34 cellular contexts compared by ENCODE assay signal in genomic region chr4:186299291-186299690, GRCh38. TPM values are rescaled to one million over a fixed set of nuclear protein-coding genes. Genes with fewer than 3 reads are reported as not detected.
"Had no signal": no experiment of that assay in that cellular context is flagged by ENCODE, and none has a peak within 500 bp of the region (broad histone marks: within the 10 kb centered on the region; RNA-seq: fewer than 3 reads in every experiment).

No MANE protein-coding gene starts in this region.

- H3K27me3 ChIP-seq: ascending aorta had no signal

- DNase-seq: activated CD4-positive, alpha-beta memory T cell treated with anti-CD3 and anti-CD28 coated beads, Interleukin-2, amount 10 ng/mL, durations not matched to agents 7 days and 5 days; activated CD4-positive, alpha-beta T cell treated with anti-CD3 and anti-CD28 coated beads for 1 hour; activated CD4-positive, alpha-beta T cell treated with anti-CD3 and anti-CD28 coated beads for 36 hours; activated CD4-positive, alpha-beta T cell treated with anti-CD3 and anti-CD28 coated beads for 48 hours; activated CD4-positive, alpha-beta T cell treated with anti-CD3 and anti-CD28 coated beads, Interleukin-2, amount 10 ng/mL, durations not matched to agents 7 days and 5 days; activated CD4-positive, alpha-beta T cell treated with anti-CD3 and anti-CD28 coated beads, Interleukin-2, amount 50 U/mL, for 48 hours; activated CD4-positive, CD25-positive, alpha-beta regulatory T cell; activated CD8-positive, alpha-beta memory T cell treated with anti-CD3 and anti-CD28 coated beads for 24 hours; activated CD8-positive, alpha-beta memory T cell treated with anti-CD3 and anti-CD28 coated beads, Interleukin-2, amount 10 ng/mL, durations not matched to agents 7 days and 5 days; activated CD8-positive, alpha-beta memory T cell treated with anti-CD3 and anti-CD28 coated beads, Interleukin-2, amount 50 U/mL, for 48 hours; activated CD8-positive, alpha-beta T cell treated with anti-CD3 and anti-CD28 coated beads, Interleukin-2, amount 10 ng/mL, durations not matched to agents 7 days and 5 days; activated effector memory CD4-positive, alpha-beta T cell treated with Interleukin-2 at 50 U/mL for 16 hours; activated gamma-delta T cell; activated naive CD4-positive, alpha-beta T cell treated with anti-CD3 and anti-CD28 coated beads, Interleukin-2, amount 10 ng/mL, durations not matched to agents 7 days and 5 days; activated naive CD4-positive, alpha-beta T cell treated with Interleukin-2 at 50 U/mL for 16 hours; activated naive CD8-positive, alpha-beta T cell treated with anti-CD3 and anti-CD28 coated beads, Interleukin-2, amount 10 ng/mL, durations not matched to agents 7 days and 5 days; activated naive CD8-positive, alpha-beta T cell treated with anti-CD3 and anti-CD28 coated beads, Interleukin-2, amount 50 U/mL, for 24 hours; activated T-cell treated with anti-CD3 and anti-CD28 coated beads, Interleukin-2, amount 50 U/mL, for 24 hours; activated T-cell treated with anti-CD3 and anti-CD28 coated beads, Interleukin-2, amount 50 U/mL, for 48 hours; amygdala; anterior cingulate cortex; caudate nucleus; cerebellar nuclear complex; T-helper 1 cell; T-helper 2 cell; T-helper 9 cell; WERI-Rb-1 had no signal

- ATAC-seq: activated CD4-positive, alpha-beta T cell treated with anti-CD3 and anti-CD28 coated beads for 36 hours; activated CD4-positive, CD25-positive, alpha-beta regulatory T cell treated with anti-CD3 and anti-CD28 coated beads, Interleukin-2, amount 50 U/mL, for 24 hours; activated CD8-positive, alpha-beta memory T cell treated with anti-CD3 and anti-CD28 coated beads, Interleukin-2, amount 10 ng/mL, durations not matched to agents 7 days and 5 days; activated CD8-positive, alpha-beta T cell treated with anti-CD3 and anti-CD28 coated beads, Interleukin-2, amount 10 ng/mL, durations not matched to agents 7 days and 5 days; activated naive CD8-positive, alpha-beta T cell treated with anti-CD3 and anti-CD28 coated beads, Interleukin-2, amount 50 U/mL, for 24 hours had no signal

- FAIRE-seq: bronchial epithelial cell, TTC549 had no signal

- H3K4me3 ChIP-seq: ascending aorta, cardiac muscle cell had no signal

- H3K4me1 ChIP-seq: ascending aorta had no signal

- H3K27ac ChIP-seq: ascending aorta, cardiac muscle cell, WERI-Rb-1 had no signal

- H3K36me3 ChIP-seq: ascending aorta, cardiac muscle cell, WERI-Rb-1 had no signal

- H3K9me3 ChIP-seq: ascending aorta had no signal

RNA-seq across cellular contexts. Expression of gene F11, which starts 33.3 kb away (rescaled TPM):
- total RNA-seq: activated CD4-positive, alpha-beta memory T cell treated with anti-CD3 and anti-CD28 coated beads, Interleukin-2, amount 10 ng/mL, durations not matched to agents 7 days and 5 days; activated CD4-positive, alpha-beta T cell treated with anti-CD3 and anti-CD28 coated beads for 36 hours; activated CD4-positive, alpha-beta T cell treated with anti-CD3 and anti-CD28 coated beads, Interleukin-2, amount 10 ng/mL, durations not matched to agents 7 days and 5 days; activated CD8-positive, alpha-beta memory T cell treated with anti-CD3 and anti-CD28 coated beads, Interleukin-2, amount 10 ng/mL, durations not matched to agents 7 days and 5 days; activated CD8-positive, alpha-beta T cell treated with anti-CD3 and anti-CD28 coated beads, Interleukin-2, amount 10 ng/mL, durations not matched to agents 7 days and 5 days; activated naive CD8-positive, alpha-beta T cell treated with anti-CD3 and anti-CD28 coated beads, Interleukin-2, amount 10 ng/mL, durations not matched to agents 7 days and 5 days; activated T-helper 2 cell treated with anti-CD3 and anti-CD28 coated beads, Interferon-gamma antibody, Interleukin-2, Interleukin-4, amounts not matched to agents 10 μg/mL and 5 μg/mL and 100 μg/mL, durations not matched to agents 14 hours and 24 hours and 36 hours; ascending aorta; bronchial epithelial cell; cardiac muscle cell; chondrocyte had no signal
- polyA plus RNA-seq: cardiac muscle cell had no signal
